ENCODE assay signal across 1 cellular context in the genomic region with DNA sequence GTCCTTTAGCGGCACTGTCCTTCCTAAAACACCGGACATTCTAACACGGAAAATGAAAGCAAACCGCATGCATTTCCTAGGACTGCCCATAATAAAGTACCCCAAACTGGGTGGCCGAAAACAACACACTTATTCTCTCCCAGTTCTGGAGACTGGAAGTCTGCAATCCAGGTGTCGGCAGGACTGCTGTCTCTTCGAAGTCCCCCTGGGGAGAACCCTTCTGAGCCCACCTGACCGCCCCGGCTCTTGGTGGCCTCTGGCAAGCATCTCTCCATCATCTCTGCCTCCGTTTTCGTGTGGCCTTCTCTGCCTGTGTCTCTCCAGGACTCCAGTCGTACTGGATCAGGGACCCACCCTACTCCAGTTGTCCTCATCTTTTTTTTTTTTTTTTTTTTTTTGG.
TF ChIP-seq lines count a peak whose summit lies in the region.

No MANE protein-coding gene starts in this region.

TF ChIP-seq in IMR-90, 13 proteins besides CTCF, POLR2A, EP300 and RAD21:
- TF ChIP-seq, protein P1, sequence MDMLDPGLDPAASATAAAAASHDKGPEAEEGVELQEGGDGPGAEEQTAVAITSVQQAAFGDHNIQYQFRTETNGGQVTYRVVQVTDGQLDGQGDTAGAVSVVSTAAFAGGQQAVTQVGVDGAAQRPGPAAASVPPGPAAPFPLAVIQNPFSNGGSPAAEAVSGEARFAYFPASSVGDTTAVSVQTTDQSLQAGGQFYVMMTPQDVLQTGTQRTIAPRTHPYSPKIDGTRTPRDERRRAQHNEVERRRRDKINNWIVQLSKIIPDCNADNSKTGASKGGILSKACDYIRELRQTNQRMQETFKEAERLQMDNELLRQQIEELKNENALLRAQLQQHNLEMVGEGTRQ (IDR thresholded peaks at IDR 0.05; ENCODE audit: low read depth, low read length), result no peak
- no peak for TF ChIP-seq RFX5 (IDR thresholded peaks at IDR 0.05; ENCODE audit: low read depth, low read length)
- no peak for TF ChIP-seq CHD1 (IDR thresholded peaks at IDR 0.05; ENCODE audit: low read depth, low read length)
- no peak for TF ChIP-seq NFE2L2 (IDR thresholded peaks at IDR 0.05; ENCODE audit: low read depth, low read length)
- no peak for TF ChIP-seq RCOR1 (IDR thresholded peaks at IDR 0.05; ENCODE audit: insufficient replicate concordance, low read length)
- TF ChIP-seq, protein P2, sequence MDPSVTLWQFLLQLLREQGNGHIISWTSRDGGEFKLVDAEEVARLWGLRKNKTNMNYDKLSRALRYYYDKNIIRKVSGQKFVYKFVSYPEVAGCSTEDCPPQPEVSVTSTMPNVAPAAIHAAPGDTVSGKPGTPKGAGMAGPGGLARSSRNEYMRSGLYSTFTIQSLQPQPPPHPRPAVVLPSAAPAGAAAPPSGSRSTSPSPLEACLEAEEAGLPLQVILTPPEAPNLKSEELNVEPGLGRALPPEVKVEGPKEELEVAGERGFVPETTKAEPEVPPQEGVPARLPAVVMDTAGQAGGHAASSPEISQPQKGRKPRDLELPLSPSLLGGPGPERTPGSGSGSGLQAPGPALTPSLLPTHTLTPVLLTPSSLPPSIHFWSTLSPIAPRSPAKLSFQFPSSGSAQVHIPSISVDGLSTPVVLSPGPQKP (IDR thresholded peaks at IDR 0.05; ENCODE audit: borderline replicate concordance, low read depth, low read length), result no peak
- TF ChIP-seq CEBPB (IDR thresholded peaks at IDR 0.05; ENCODE audit: low read depth, low read length), result no peak
- no peak for TF ChIP-seq MAFK (IDR thresholded peaks at IDR 0.05; ENCODE audit: low read depth, low read length)
- TF ChIP-seq MAZ (IDR thresholded peaks at IDR 0.05; ENCODE audit: borderline replicate concordance, low read depth, low read length), result no peak
- no peak for TF ChIP-seq BHLHE40 (IDR thresholded peaks at IDR 0.05; ENCODE audit: low read depth, low read length)
- no peak for TF ChIP-seq MXI1 (IDR thresholded peaks at IDR 0.05; ENCODE audit: borderline replicate concordance, low read depth, low read length)
